In the genomic region with DNA sequence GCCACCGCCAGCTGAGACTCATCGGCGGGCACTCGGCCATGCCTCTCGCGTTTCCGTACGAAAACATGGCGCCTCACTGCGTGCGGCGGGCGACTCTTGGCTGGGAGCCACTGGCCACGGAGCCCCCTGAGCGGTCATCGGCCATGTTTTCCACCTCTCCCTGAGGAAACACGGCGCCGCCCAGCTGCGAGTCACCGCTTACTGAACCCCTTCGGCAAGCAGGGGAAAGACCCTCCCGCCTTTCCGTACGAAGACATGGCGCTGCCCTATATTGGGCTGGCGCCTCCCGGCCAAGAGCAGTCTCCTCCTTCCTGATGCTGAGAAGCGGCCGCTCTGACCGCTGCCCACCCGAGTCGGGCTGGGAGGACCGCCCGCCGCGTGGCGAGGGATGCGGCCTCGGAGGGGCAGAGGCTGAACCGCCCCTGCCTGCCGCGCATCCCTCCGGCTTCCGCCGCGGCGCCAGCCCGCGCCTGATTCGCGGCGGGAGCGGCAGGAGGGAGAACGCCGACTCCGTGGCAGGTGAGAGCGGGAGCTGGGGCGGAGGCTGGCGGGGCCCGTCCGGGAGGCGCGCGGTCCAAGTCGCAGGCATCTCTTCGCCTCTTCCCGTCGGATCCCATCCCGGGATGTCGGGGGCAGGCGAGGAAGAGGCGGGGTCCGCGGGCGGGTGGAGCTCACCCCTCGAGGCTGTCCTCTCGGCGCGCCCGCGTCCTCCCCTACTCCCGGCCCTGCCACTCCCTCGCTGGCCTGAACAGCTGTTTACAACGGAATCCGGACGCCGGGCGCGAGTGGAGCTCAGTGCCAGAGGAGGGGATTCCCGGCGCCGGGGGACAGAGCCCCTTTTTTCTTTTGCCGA, we compare ENCODE assay signal across 8 cellular contexts. TPM values are rescaled to one million over a fixed set of nuclear protein-coding genes. Genes with fewer than 3 reads are reported as not detected.
DNase-seq lines count a peak whose midpoint lies in the region; ATAC-seq and TF ChIP-seq lines count a peak whose summit lies in the region.

A gene with protein sequence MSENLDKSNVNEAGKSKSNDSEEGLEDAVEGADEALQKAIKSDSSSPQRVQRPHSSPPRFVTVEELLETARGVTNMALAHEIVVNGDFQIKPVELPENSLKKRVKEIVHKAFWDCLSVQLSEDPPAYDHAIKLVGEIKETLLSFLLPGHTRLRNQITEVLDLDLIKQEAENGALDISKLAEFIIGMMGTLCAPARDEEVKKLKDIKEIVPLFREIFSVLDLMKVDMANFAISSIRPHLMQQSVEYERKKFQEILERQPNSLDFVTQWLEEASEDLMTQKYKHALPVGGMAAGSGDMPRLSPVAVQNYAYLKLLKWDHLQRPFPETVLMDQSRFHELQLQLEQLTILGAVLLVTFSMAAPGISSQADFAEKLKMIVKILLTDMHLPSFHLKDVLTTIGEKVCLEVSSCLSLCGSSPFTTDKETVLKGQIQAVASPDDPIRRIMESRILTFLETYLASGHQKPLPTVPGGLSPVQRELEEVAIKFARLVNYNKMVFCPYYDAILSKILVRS (plus strand): TSS at position 299 of the 853 bp plus-strand sequence. CDS start 4,202 bp downstream, outside the sequence.

- no peak for TF ChIP-seq CTCF in CD8-positive, alpha-beta T cell (IDR thresholded peaks at IDR 0.05)
- no peak for TF ChIP-seq CTCF in lung (IDR thresholded peaks at IDR 0.05; ENCODE audit: control extremely low read depth, extremely low read depth)

- CTCF ChIA-PET in CD8-positive, alpha-beta T cell (lab: Charles Lee), result interaction anchor here (0.6 to 2.5 kb wide), 8 partner anchors 17 to 79 kb away, joined by 3 to 8 read pairs (median 4); no protein-coding TSS in a partner anchor
- CTCF ChIA-PET in activated CD8-positive, alpha-beta T cell treated with anti-CD3 and anti-CD28 coated beads, Interleukin-2, amount 10 ng/mL, durations not matched to agents 7 days and 5 days (lab: Charles Lee), result interaction anchor here (0.7 to 1.8 kb wide), 8 partner anchors 12 to 71 kb away, joined by 3 to 9 read pairs (median 4); a partner anchor contains a TSS

- peak; percentile 81 for ATAC-seq in CD8-positive, alpha-beta T cell
- ATAC-seq in GM19452 (IDR thresholded peaks at IDR 0.05; ENCODE audit: unreplicated experiment) (peak; percentile 83), HG03571 (IDR thresholded peaks at IDR 0.05; ENCODE audit: unreplicated experiment) (peak; percentile 85), lung (ENCODE audit: insufficient read depth, low FRiP score) (peak; percentile 91)
- peak; percentile 90 for ATAC-seq in activated CD8-positive, alpha-beta T cell treated with anti-CD3 and anti-CD28 coated beads, Interleukin-2, amount 10 ng/mL, durations not matched to agents 7 days and 5 days

- no peaks in the 10 kb centered on the region for H3K9me3 ChIP-seq in CD8-positive, alpha-beta T cell (ENCODE audit: low read length)
- H3K9me3 ChIP-seq in effector memory CD4-positive, alpha-beta T cell (ENCODE audit: control insufficient read depth, low read length), result no peaks in the 10 kb centered on the region
- no peaks in the 10 kb centered on the region for H3K9me3 ChIP-seq in lung (ENCODE audit: control insufficient read depth in 2 of 2, insufficient read depth in 1 of 2, low read length in 1 of 2)

- H3K9me3 Mint-ChIP-seq in CD8-positive, alpha-beta T cell, result no peaks in the 10 kb centered on the region
- H3K9me3 Mint-ChIP-seq in activated CD8-positive, alpha-beta T cell treated with anti-CD3 and anti-CD28 coated beads, Interleukin-2, amount 10 ng/mL, durations not matched to agents 7 days and 5 days (ENCODE audit: insufficient read depth), result no peaks in the 10 kb centered on the region

- no peaks in the 10 kb centered on the region for H3K36me3 ChIP-seq in CD8-positive, alpha-beta T cell (ENCODE audit: insufficient read depth, low read length)
- H3K36me3 ChIP-seq in effector memory CD4-positive, alpha-beta T cell (ENCODE audit: control insufficient read depth, insufficient read depth, low read length), result no peaks in the 10 kb centered on the region
- H3K36me3 ChIP-seq in lung (ENCODE audit: control insufficient read depth in 2 of 2, insufficient read depth in 2 of 2, low read length in 2 of 2), result peaks cover 4 to 5% of the 10 kb centered on the region in 2 donors

- H3K27me3 Mint-ChIP-seq in CD8-positive, alpha-beta T cell (ENCODE audit: low read depth), result no peaks in the 10 kb centered on the region
- peaks cover 8% of the 10 kb centered on the region for H3K27me3 Mint-ChIP-seq in activated CD8-positive, alpha-beta T cell treated with anti-CD3 and anti-CD28 coated beads, Interleukin-2, amount 10 ng/mL, durations not matched to agents 7 days and 5 days (ENCODE audit: low read depth)

- H3K27ac Mint-ChIP-seq in CD8-positive, alpha-beta T cell, result peak within 1 kb of the TSS; percentile 91
- peak within 1 kb of the TSS; percentile 97 for H3K27ac Mint-ChIP-seq in activated CD8-positive, alpha-beta T cell treated with anti-CD3 and anti-CD28 coated beads, Interleukin-2, amount 10 ng/mL, durations not matched to agents 7 days and 5 days

- peaks cover 10% of the 10 kb centered on the region for H3K4me1 ChIP-seq in CD8-positive, alpha-beta T cell (ENCODE audit: insufficient read depth, low read length)
- H3K4me1 ChIP-seq in effector memory CD4-positive, alpha-beta T cell (ENCODE audit: control insufficient read depth, insufficient read depth, low read length, poor library complexity, severe bottlenecking), result no peaks in the 10 kb centered on the region
- peaks cover 0 to 7% of the 10 kb centered on the region in 2 donors for H3K4me1 ChIP-seq in lung (ENCODE audit: control insufficient read depth in 2 of 2, insufficient read depth in 2 of 2, low read length in 2 of 2)

- intact Hi-C loops in CD8-positive, alpha-beta T cell (cut with DNase I, micrococcal nuclease), result loop anchor here (1.0 to 10.0 kb wide), 11 partner anchors 24 to 1875 kb away; a partner anchor contains a TSS

- no peaks in the 10 kb centered on the region for H3K27me3 ChIP-seq in CD8-positive, alpha-beta T cell (ENCODE audit: insufficient read depth, low read length)
- H3K27me3 ChIP-seq in effector memory CD4-positive, alpha-beta T cell (replicated peaks; ENCODE audit: control insufficient read depth, insufficient read depth, low read length, poor library complexity, severe bottlenecking), result no peaks in the 10 kb centered on the region
- no peaks in the 10 kb centered on the region for H3K27me3 ChIP-seq in lung (ENCODE audit: control insufficient read depth, insufficient read depth)

- H3K4me3 ChIP-seq in CD8-positive, alpha-beta T cell (ENCODE audit: low read depth, low read length), result peak within 1 kb of the TSS; percentile 98
- H3K4me3 ChIP-seq in effector memory CD4-positive, alpha-beta T cell (ENCODE audit: insufficient read depth, low read depth, low read length, poor library complexity, severe bottlenecking), result peak within 1 kb of the TSS; percentile 100
- H3K4me3 ChIP-seq in lung, result peak within 1 kb of the TSS; percentile 84

- peak within 1 kb of the TSS; percentile 95 for H3K4me3 Mint-ChIP-seq in CD8-positive, alpha-beta T cell
- peak within 1 kb of the TSS; percentile 90 for H3K4me3 Mint-ChIP-seq in activated CD8-positive, alpha-beta T cell treated with anti-CD3 and anti-CD28 coated beads, Interleukin-2, amount 10 ng/mL, durations not matched to agents 7 days and 5 days

- peaks cover 16% of the 10 kb centered on the region for H3K36me3 Mint-ChIP-seq in CD8-positive, alpha-beta T cell
- peaks cover 13% of the 10 kb centered on the region for H3K36me3 Mint-ChIP-seq in activated CD8-positive, alpha-beta T cell treated with anti-CD3 and anti-CD28 coated beads, Interleukin-2, amount 10 ng/mL, durations not matched to agents 7 days and 5 days (ENCODE audit: low read depth)

- POLR2A ChIA-PET in CD8-positive, alpha-beta T cell (lab: Charles Lee), result interaction anchor here (0.6 to 3.4 kb wide), 11 partner anchors 8 to 122 kb away, joined by 3 to 23 read pairs (median 5); a partner anchor contains a TSS
- POLR2A ChIA-PET in activated CD8-positive, alpha-beta T cell treated with anti-CD3 and anti-CD28 coated beads, Interleukin-2, amount 10 ng/mL, durations not matched to agents 7 days and 5 days (lab: Charles Lee), result interaction anchor here (0.6 to 2.9 kb wide), 11 partner anchors 17 to 1397 kb away, joined by 3 to 14 read pairs (median 4); a partner anchor contains a TSS

- DNase-seq in CD8-positive, alpha-beta T cell, result peak; percentile 60 to 87 (median 81)
- peak; percentile 48 for DNase-seq in NCI-H82 treated with DMSO at 0.1 percent for 48 hours (lab: John Stamatoyannopoulos, UW; ENCODE audit: unreplicated experiment)
- peak; percentile 85 for DNase-seq in activated CD8-positive, alpha-beta T cell treated with anti-CD3 and anti-CD28 coated beads, Interleukin-2, amount 10 ng/mL, durations not matched to agents 7 days and 5 days
- peak; percentile 59 to 78 (median 71) for DNase-seq in effector memory CD4-positive, alpha-beta T cell
- DNase-seq in lung (ENCODE audit: low spot score), result peak; percentile 92
- DNase-seq in stimulated activated CD4-positive, alpha-beta T cell treated with anti-CD3 and anti-CD28 coated beads, TNF-alpha, amount 100 ng/mL, for 48 hours (ENCODE audit: low read depth in 3 of 3), result peak; percentile 27 to 72 (median 70)

- peaks cover 20% of the 10 kb centered on the region for H3K4me1 Mint-ChIP-seq in CD8-positive, alpha-beta T cell (ENCODE audit: low read depth)
- peaks cover 28% of the 10 kb centered on the region for H3K4me1 Mint-ChIP-seq in activated CD8-positive, alpha-beta T cell treated with anti-CD3 and anti-CD28 coated beads, Interleukin-2, amount 10 ng/mL, durations not matched to agents 7 days and 5 days (ENCODE audit: low read depth)

- WGBS in lung, 2 donors, result 0% methylated on average over 92 to 94 of the region's 94 CpGs

- H3K27ac ChIP-seq in CD8-positive, alpha-beta T cell (ENCODE audit: low read depth, low read length), result peak within 1 kb of the TSS; percentile 71
- H3K27ac ChIP-seq in effector memory CD4-positive, alpha-beta T cell (ENCODE audit: insufficient read depth, low read length, poor library complexity, severe bottlenecking), result peak within 1 kb of the TSS; percentile 77
- H3K27ac ChIP-seq in lung (ENCODE audit: low read depth in 1 of 2, low read length in 1 of 2), result peak within 1 kb of the TSS; percentile 94 to 100

RNA-seq across cellular contexts. Expression of the gene that starts here (rescaled TPM):
- total RNA-seq in CD8-positive, alpha-beta T cell, result 10 to 100 TPM; 10.9 to 12.3 TPM
- 10 to 100 TPM; 17.2 to 21.0 TPM for total RNA-seq in activated CD8-positive, alpha-beta T cell treated with anti-CD3 and anti-CD28 coated beads, Interleukin-2, amount 10 ng/mL, durations not matched to agents 7 days and 5 days
- total RNA-seq in lung, result 10 to 100 TPM; 11.5 to 19.8 TPM
- 1 to 10 TPM; 3.1 to 5.5 TPM for polyA plus RNA-seq in lung

Comparison
In these comparisons a context has a peak if more than half of its experiments do, and no peak if none do; other contexts are left out.
1. Peak in every context shown above with its lines: DNase-seq, ATAC-seq, H3K4me3 ChIP-seq and H3K27ac ChIP-seq.